In the genomic region with DNA sequence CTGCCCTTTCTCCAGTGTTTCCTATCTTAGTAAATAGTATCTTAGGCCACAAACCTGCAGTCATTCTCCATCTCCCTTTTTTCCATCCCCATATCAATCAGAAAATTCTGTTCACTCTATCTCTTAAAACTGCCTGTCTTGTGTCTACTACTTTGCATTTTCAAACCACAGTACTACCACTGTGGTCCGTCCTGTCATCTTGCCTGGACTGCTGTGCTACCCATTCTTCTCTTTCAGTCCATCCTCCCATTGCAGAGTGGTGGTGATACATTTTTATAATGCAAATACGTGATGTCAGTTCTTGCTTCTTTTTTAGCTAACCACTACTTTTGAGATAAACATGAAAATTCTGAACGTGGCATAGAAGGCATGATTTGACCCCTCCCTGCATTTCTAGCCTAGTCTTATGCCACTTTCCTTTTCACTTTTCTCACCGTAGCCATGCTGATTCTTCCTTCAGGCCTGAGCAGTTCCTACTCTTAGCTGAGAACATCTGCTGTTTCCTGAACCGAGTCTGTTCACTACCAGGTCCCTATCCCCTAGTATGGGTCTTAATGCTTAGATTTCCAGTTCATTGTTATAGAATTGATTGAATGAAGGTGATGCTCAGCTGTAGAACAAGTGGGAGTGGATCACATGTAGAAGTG, we compare ENCODE assay signal across 10 cellular contexts. TPM values are rescaled to one million over a fixed set of nuclear protein-coding genes. Genes with fewer than 3 reads are reported as not detected.
DNase-seq lines count a peak whose midpoint lies in the region; ATAC-seq and TF ChIP-seq lines count a peak whose summit lies in the region.
"Had no signal": no experiment of that assay in that cellular context is flagged by ENCODE, and none has a peak within 500 bp of the region (broad histone marks: within the 10 kb centered on the region; RNA-seq: fewer than 3 reads in every experiment).

No MANE protein-coding gene starts in this region.

- H2AK5ac ChIP-seq in H9 (ENCODE audit: insufficient read length, low read length), result no peak overlapping the region

- no peaks in the 10 kb centered on the region for H3K9me3 ChIP-seq in H9 (ENCODE audit: control insufficient read depth, low read depth, low read length)
- H3K9me3 ChIP-seq: heart left ventricle had no signal

- H3T11ph ChIP-seq in H9 (ENCODE audit: low read length), result no peak overlapping the region

- no peaks in the 10 kb centered on the region for H4K20me1 ChIP-seq in H9 (ENCODE audit: control insufficient read depth, insufficient read depth, insufficient read length)

- H3K4me2 ChIP-seq in H9 (ENCODE audit: insufficient read depth, insufficient read length, low read length), result no peak overlapping the region

- no peak overlapping the region for H3K9ac ChIP-seq in H9 (ENCODE audit: extremely low read depth, insufficient read length, low read length)

- H3K4me1 ChIP-seq in H9 (ENCODE audit: insufficient read depth, low read length), result peaks cover 6% of the 10 kb centered on the region; the same call in 1 of the 2 replicates

- POLR2A ChIA-PET in naive thymus-derived CD8-positive, alpha-beta T cell (lab: Charles Lee), result interaction anchor here (1.0 kb wide), 2 partner anchors 9 to 13 kb away, joined by 3 to 4 read pairs; a partner anchor contains a TSS

- H3K27ac Mint-ChIP-seq in H9, result peak overlapping the region in 2 of 3 experiments; percentile 8 to 17; a peak in 2 of 7 replicates
- H3K27ac Mint-ChIP-seq in naive thymus-derived CD8-positive, alpha-beta T cell, result peak overlapping the region in 8 of 10 donors; percentile 33 to 78 (median 63)
- H3K27ac Mint-ChIP-seq in T-helper 2 cell treated with Interferon-gamma antibody and Interleukin-4, amounts not matched to agents 5 μg/mL and 100 μg/mL, for 36 hours, result no peak overlapping the region

- H4K8ac ChIP-seq in H9 (replicated peaks; ENCODE audit: insufficient read length, low read depth, low read length), result no peak overlapping the region

- DNase-seq in H9 (no peak), NCI-H1092 (lab: John Stamatoyannopoulos, UW) (no peak), NCI-H1694 (lab: John Stamatoyannopoulos, UW) (no peak), omental fat pad (ENCODE audit: low spot score) (no peak)
- no peak for DNase-seq in naive thymus-derived CD8-positive, alpha-beta T cell
- DNase-seq in T-helper 2 cell treated with Interferon-gamma antibody and Interleukin-4, amounts not matched to agents 5 μg/mL and 100 μg/mL, for 36 hours (ENCODE audit: low spot score), result no peak
- DNase-seq: heart left ventricle had no signal

- no peak overlapping the region for H3K18ac ChIP-seq in H9 (ENCODE audit: insufficient read length, low read depth, low read length)

- H2BK5ac ChIP-seq in H9 (ENCODE audit: insufficient read length, low read length), result no peak overlapping the region

- H3K27ac ChIP-seq in H9 (ENCODE audit: insufficient read length, low read depth, low read length), result no peak overlapping the region
- H3K27ac ChIP-seq: heart left ventricle had no signal

- no peak overlapping the region for H2BK12ac ChIP-seq in H9 (ENCODE audit: insufficient read length, low read depth, low read length)

- peaks cover 9% of the 10 kb centered on the region; the same call in 1 of the 2 replicates for H3K79me2 ChIP-seq in H9 (ENCODE audit: insufficient read depth, low read length)

- no peak overlapping the region for H4K91ac ChIP-seq in H9 (ENCODE audit: insufficient read length, low read depth, low read length)

- no peaks in the 10 kb centered on the region for H3K27me3 ChIP-seq in H9 (ENCODE audit: insufficient read depth, low read length)
- H3K27me3 ChIP-seq: heart left ventricle had no signal

- no peak overlapping the region for H3K56ac ChIP-seq in H9 (ENCODE audit: insufficient read length, low read depth, low read length)

- H3K23me2 ChIP-seq in H9 (ENCODE audit: insufficient read length, low read depth, low read length, poor library complexity, severe bottlenecking), result no peaks in the 10 kb centered on the region

- H4K5ac ChIP-seq in H9 (ENCODE audit: insufficient read length, low read depth, low read length), result no peak overlapping the region

- H3K23ac ChIP-seq in H9 (ENCODE audit: insufficient read length, low read depth, low read length), result no peak overlapping the region

- H2BK120ac ChIP-seq in H9 (ENCODE audit: low read depth, low read length, poor library complexity, severe bottlenecking), result no peak overlapping the region

- no peak for TF ChIP-seq CTCF in H9 (conservative IDR thresholded peaks at IDR 0.05)
- no peak for TF ChIP-seq CTCF in omental fat pad (IDR thresholded peaks at IDR 0.05)

- no peaks in the 10 kb centered on the region for H3K79me1 ChIP-seq in H9 (ENCODE audit: insufficient read depth, low read depth, low read length, poor library complexity, severe bottlenecking)

- H3K9me3 Mint-ChIP-seq in H9, result no peaks in the 10 kb centered on the region
- no peaks in the 10 kb centered on the region for H3K9me3 Mint-ChIP-seq in naive thymus-derived CD8-positive, alpha-beta T cell
- H3K9me3 Mint-ChIP-seq in T-helper 2 cell treated with Interferon-gamma antibody and Interleukin-4, amounts not matched to agents 5 μg/mL and 100 μg/mL, for 36 hours, result no peaks in the 10 kb centered on the region

- no peak overlapping the region for H2BK20ac ChIP-seq in H9 (ENCODE audit: low read depth, low read length, poor library complexity, severe bottlenecking)

- no peak overlapping the region for H2AFZ ChIP-seq in H9 (ENCODE audit: low read length)

- H3K4me1 Mint-ChIP-seq in H9, result peaks cover 16 to 19% of the 10 kb centered on the region in 2 experiments
- peaks cover 29 to 88% (median 66%) of the 10 kb centered on the region in 4 donors for H3K4me1 Mint-ChIP-seq in naive thymus-derived CD8-positive, alpha-beta T cell
- H3K4me1 Mint-ChIP-seq in T-helper 2 cell treated with Interferon-gamma antibody and Interleukin-4, amounts not matched to agents 5 μg/mL and 100 μg/mL, for 36 hours (ENCODE audit: low read depth), result peaks cover 29% of the 10 kb centered on the region

- peak; percentile 88 for ATAC-seq in GM18870 (IDR thresholded peaks at IDR 0.05; ENCODE audit: unreplicated experiment)
- peak; percentile 67 for ATAC-seq in HG03558 (IDR thresholded peaks at IDR 0.05; ENCODE audit: extremely low read depth, unreplicated experiment)
- ATAC-seq in naive thymus-derived CD8-positive, alpha-beta T cell, result no peak
- no peak for ATAC-seq in omental fat pad (ENCODE audit: low FRiP score)
- ATAC-seq: heart left ventricle had no signal

- H3K36me3 Mint-ChIP-seq in H9 (ENCODE audit: insufficient read depth in 1 of 3, low read depth in 3 of 3), result no peaks in the 10 kb centered on the region; a peak in 1 of 7 replicates
- peaks cover 0 to 4% (median 0%) of the 10 kb centered on the region in 3 donors for H3K36me3 Mint-ChIP-seq in naive thymus-derived CD8-positive, alpha-beta T cell
- no peaks in the 10 kb centered on the region for H3K36me3 Mint-ChIP-seq in T-helper 2 cell treated with Interferon-gamma antibody and Interleukin-4, amounts not matched to agents 5 μg/mL and 100 μg/mL, for 36 hours (ENCODE audit: low read depth)

- H3K4ac ChIP-seq in H9 (ENCODE audit: low read depth, low read length), result no peak overlapping the region

- H3K27me3 Mint-ChIP-seq in H9 (ENCODE audit: low read depth), result no peaks in the 10 kb centered on the region
- H3K27me3 Mint-ChIP-seq in naive thymus-derived CD8-positive, alpha-beta T cell, result no peaks in the 10 kb centered on the region
- no peaks in the 10 kb centered on the region for H3K27me3 Mint-ChIP-seq in T-helper 2 cell treated with Interferon-gamma antibody and Interleukin-4, amounts not matched to agents 5 μg/mL and 100 μg/mL, for 36 hours (ENCODE audit: low read depth)
- H3K27me3 Mint-ChIP-seq: progenitor cell of endocrine pancreas had no signal

- no CpG with 5 or more reads among the region's 5 CpGs for whole genome bisulfite sequencing in H9 (ENCODE audit: extremely low coverage, insufficient read length, low lambda C conversion rate)

- H2BK15ac ChIP-seq in H9 (ENCODE audit: low read depth, low read length), result no peak overlapping the region

- no peak overlapping the region for H3K14ac ChIP-seq in H9 (ENCODE audit: insufficient read depth, low read length)

- H3K4me3 Mint-ChIP-seq in H9, result no peak overlapping the region; a peak in 1 of 5 replicates
- peak overlapping the region in 4 of 10 donors; percentile 5 to 20 (median 16) for H3K4me3 Mint-ChIP-seq in naive thymus-derived CD8-positive, alpha-beta T cell
- no peak overlapping the region for H3K4me3 Mint-ChIP-seq in T-helper 2 cell treated with Interferon-gamma antibody and Interleukin-4, amounts not matched to agents 5 μg/mL and 100 μg/mL, for 36 hours

RNA-seq across cellular contexts. Expression of a gene that starts 13.8 kb away (rescaled TPM):
- total RNA-seq in H9 (2021), result 49.7 and 50.0 TPM in 2 replicates
- total RNA-seq in naive thymus-derived CD8-positive, alpha-beta T cell, result 10 to 100 TPM; 40.8 to 42.0 TPM
- 10 to 100 TPM; 41.4 to 55.7 (median 48.0) TPM for polyA plus RNA-seq in naive thymus-derived CD8-positive, alpha-beta T cell
- total RNA-seq in omental fat pad, result 10 to 100 TPM; 10.1 to 18.6 (median 12.3) TPM

Comparison
In these comparisons a context has a peak if more than half of its experiments do, and no peak if none do; other contexts are left out.
1. ATAC-seq: peak in GM18870 (single experiment) and HG03558 (single experiment); none in naive thymus-derived CD8-positive, alpha-beta T cell (0 of 2) and omental fat pad (single experiment).